7 cellular contexts compared by ENCODE assay signal in genomic region chr11:110376711-110377324, GRCh38. TPM values are rescaled to one million over a fixed set of nuclear protein-coding genes. Genes with fewer than 3 reads are reported as not detected.
DNase-seq lines count a peak whose midpoint lies in the region; TF ChIP-seq lines count a peak whose summit lies in the region.

No MANE protein-coding gene starts in this region.

- no peaks in the 10 kb centered on the region for H3K9me3 Mint-ChIP-seq in T-helper 2 cell treated with Interferon-gamma antibody and Interleukin-4, amounts not matched to agents 5 μg/mL and 100 μg/mL, for 36 hours
- peaks cover 3% of the 10 kb centered on the region for H3K9me3 Mint-ChIP-seq in mesothelial cell of epicardium

- CTCF ChIA-PET in HEK293 (lab: Yijun Ruan, JAX) = interaction anchor here (0.6 to 2.0 kb wide), 21 partner anchors 9 to 434 kb away, joined by 3 to 29 read pairs (median 4); no protein-coding TSS in a partner anchor

- H3K27me3 ChIP-seq in uterus = no peaks in the 10 kb centered on the region

- no peak overlapping the region for H3K27ac Mint-ChIP-seq in T-helper 2 cell treated with Interferon-gamma antibody and Interleukin-4, amounts not matched to agents 5 μg/mL and 100 μg/mL, for 36 hours
- H3K27ac Mint-ChIP-seq in mesothelial cell of epicardium = peak overlapping the region; percentile 79

- H3K27me3 Mint-ChIP-seq in T-helper 2 cell treated with Interferon-gamma antibody and Interleukin-4, amounts not matched to agents 5 μg/mL and 100 μg/mL, for 36 hours (ENCODE audit: low read depth) = no peaks in the 10 kb centered on the region
- no peaks in the 10 kb centered on the region for H3K27me3 Mint-ChIP-seq in mesothelial cell of epicardium (ENCODE audit: low read depth)

- no peak for TF ChIP-seq POLR2A in uterus (IDR thresholded peaks at IDR 0.05)

- DNase-seq in ELR (ENCODE audit: low read depth) = peak; percentile 87
- DNase-seq in NCI-H187 treated with DMSO at 0.1 percent for 48 hours (lab: John Stamatoyannopoulos, UW) = peak; percentile 55
- peak; percentile 18 for DNase-seq in T-helper 2 cell treated with Interferon-gamma antibody and Interleukin-4, amounts not matched to agents 5 μg/mL and 100 μg/mL, for 36 hours (ENCODE audit: low spot score)
- DNase-seq in epidermal melanocyte (ENCODE audit: insufficient read length, low spot score) = peak; percentile 89
- peak; percentile 58 to 78 for DNase-seq in mesothelial cell of epicardium (ENCODE audit: low spot score in 2 of 2, unreplicated experiment in 2 of 2)
- peak; percentile 64 to 79 for DNase-seq in uterus

- no peaks in the 10 kb centered on the region for H3K36me3 ChIP-seq in HEK293 (ENCODE audit: control insufficient read depth in 2 of 2, insufficient read depth in 1 of 2, low read length in 2 of 2)
- no peaks in the 10 kb centered on the region for H3K36me3 ChIP-seq in uterus

- TF ChIP-seq CTCF in HEK293 (tag by site-specific recombination; IDR thresholded peaks at IDR 0.05) (peak; percentile 37; the same call in 1 of the 2 replicates), mesothelial cell of epicardium (IDR thresholded peaks at IDR 0.05; ENCODE audit: unreplicated experiment) (peak; percentile 61), uterus (IDR thresholded peaks at IDR 0.05) (peak; percentile 65 to 85 (median 72))

- H3K27ac ChIP-seq in HEK293 (ENCODE audit: extremely low read depth, low read depth, low read length) = 0 out of 2 replicates have a peak overlapping the region, but pooled peaks have one; percentile 10
- H3K27ac ChIP-seq in uterus = peak overlapping the region in 1 of 2 donors; percentile 15

- H3K4me3 ChIP-seq in HEK293 (ENCODE audit: low read depth, low read length) (no peak overlapping the region), uterus (no peak overlapping the region)

- POLR2A ChIA-PET in HEK293 (lab: Yijun Ruan, JAX) = interaction anchor here (0.5 to 0.6 kb wide), 2 partner anchors 66 to 70 kb away, joined by 3 to 7 read pairs; no protein-coding TSS in a partner anchor

- H3K4me1 Mint-ChIP-seq in T-helper 2 cell treated with Interferon-gamma antibody and Interleukin-4, amounts not matched to agents 5 μg/mL and 100 μg/mL, for 36 hours (ENCODE audit: low read depth) = peaks cover 17% of the 10 kb centered on the region
- H3K4me1 Mint-ChIP-seq in mesothelial cell of epicardium = peaks cover 22% of the 10 kb centered on the region

- H3K4me1 ChIP-seq in HEK293 (ENCODE audit: control insufficient read depth, insufficient read depth, low read length) = no peaks in the 10 kb centered on the region
- H3K4me1 ChIP-seq in uterus = no peaks in the 10 kb centered on the region

- H3K36me3 Mint-ChIP-seq in T-helper 2 cell treated with Interferon-gamma antibody and Interleukin-4, amounts not matched to agents 5 μg/mL and 100 μg/mL, for 36 hours (ENCODE audit: low read depth) = no peaks in the 10 kb centered on the region
- no peaks in the 10 kb centered on the region for H3K36me3 Mint-ChIP-seq in mesothelial cell of epicardium

- intact Hi-C loops in uterus (cut with DNase I; ENCODE audit: low total_unique reads) = loop anchor here (5.0 kb wide), 1 partner anchor 180 kb away; no protein-coding TSS in a partner anchor

- H3K9me3 ChIP-seq in HEK293 (ENCODE audit: control insufficient read depth, insufficient read depth, low read depth, low read length) (no peaks in the 10 kb centered on the region), uterus (no peaks in the 10 kb centered on the region)

- no peak overlapping the region for H3K4me3 Mint-ChIP-seq in T-helper 2 cell treated with Interferon-gamma antibody and Interleukin-4, amounts not matched to agents 5 μg/mL and 100 μg/mL, for 36 hours
- no peak overlapping the region for H3K4me3 Mint-ChIP-seq in mesothelial cell of epicardium

TF ChIP-seq in HEK293, 187 proteins besides CTCF, POLR2A, EP300 and RAD21:
- TF ChIP-seq ZSCAN30 (tag by site-specific recombination; IDR thresholded peaks at IDR 0.05) = peak; percentile 42; the same call in 1 of the 2 replicates
- 0 out of 2 replicates have a peak, but pooled peaks have one; percentile 8 for TF ChIP-seq ZNF600 (tag by site-specific recombination; IDR thresholded peaks at IDR 0.05)
- TF ChIP-seq ZBTB17 (tag by site-specific recombination; IDR thresholded peaks at IDR 0.05) = peak; percentile 27; the same call in 1 of the 2 replicates
- peak; percentile 44; the same call in 1 of the 2 replicates for TF ChIP-seq IKZF3 (tag by site-specific recombination; IDR thresholded peaks at IDR 0.05)
- TF ChIP-seq TRIM28 (IDR thresholded peaks at IDR 0.05; ENCODE audit: borderline replicate concordance, low read length) = peak; percentile 88
- TF ChIP-seq ZNF274 (IDR thresholded peaks at IDR 0.05; ENCODE audit: low read length) = no peak
- TF ChIP-seq ZNF274 (tag by site-specific recombination; IDR thresholded peaks at IDR 0.05; ENCODE audit: borderline replicate concordance) = no peak
- peak; percentile 17; the same call in 1 of the 2 replicates for TF ChIP-seq SP2 (tag by site-specific recombination; IDR thresholded peaks at IDR 0.05)
- peak; percentile 38; the same call in 1 of the 2 replicates for TF ChIP-seq ZNF394 (tag by site-specific recombination; IDR thresholded peaks at IDR 0.05; ENCODE audit: borderline replicate concordance)
- peak; percentile 77 for TF ChIP-seq PRDM10 (tag by site-specific recombination; IDR thresholded peaks at IDR 0.05)
- TF ChIP-seq ZFP3 (tag by site-specific recombination; IDR thresholded peaks at IDR 0.05; ENCODE audit: low read depth) = no peak
- peak; percentile 73; the same call in 1 of the 2 replicates for TF ChIP-seq ZNF660 (tag by site-specific recombination; IDR thresholded peaks at IDR 0.05)
- 0 out of 2 replicates have a peak, but pooled peaks have one; percentile 38 for TF ChIP-seq ZNF501 (tag by site-specific recombination; IDR thresholded peaks at IDR 0.05)
- no peak for TF ChIP-seq ZFP41 (tag by site-specific recombination; IDR thresholded peaks at IDR 0.05; ENCODE audit: borderline replicate concordance)
- 0 out of 2 replicates have a peak, but pooled peaks have one; percentile 27 for TF ChIP-seq ZEB2 (tag by site-specific recombination; IDR thresholded peaks at IDR 0.05)
- 0 out of 2 replicates have a peak, but pooled peaks have one; percentile 26 for TF ChIP-seq ZBTB8A (tag by site-specific recombination; IDR thresholded peaks at IDR 0.05)
- peak; percentile 91 for TF ChIP-seq ZNF654 (tag by site-specific recombination; IDR thresholded peaks at IDR 0.05; ENCODE audit: low read depth)
- TF ChIP-seq, protein P1, sequence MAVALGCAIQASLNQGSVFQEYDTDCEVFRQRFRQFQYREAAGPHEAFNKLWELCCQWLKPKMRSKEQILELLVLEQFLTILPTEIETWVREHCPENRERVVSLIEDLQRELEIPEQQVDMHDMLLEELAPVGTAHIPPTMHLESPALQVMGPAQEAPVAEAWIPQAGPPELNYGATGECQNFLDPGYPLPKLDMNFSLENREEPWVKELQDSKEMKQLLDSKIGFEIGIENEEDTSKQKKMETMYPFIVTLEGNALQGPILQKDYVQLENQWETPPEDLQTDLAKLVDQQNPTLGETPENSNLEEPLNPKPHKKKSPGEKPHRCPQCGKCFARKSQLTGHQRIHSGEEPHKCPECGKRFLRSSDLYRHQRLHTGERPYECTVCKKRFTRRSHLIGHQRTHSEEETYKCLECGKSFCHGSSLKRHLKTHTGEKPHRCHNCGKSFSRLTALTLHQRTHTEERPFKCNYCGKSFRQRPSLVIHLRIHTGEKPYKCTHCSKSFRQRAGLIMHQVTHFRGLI (tag by site-specific recombination; IDR thresholded peaks at IDR 0.05) = no peak; the same call in 1 of the 2 replicates
- TF ChIP-seq ZNF335 (tag by site-specific recombination; conservative IDR thresholded peaks at IDR 0.05) = 0 out of 2 replicates have a peak, but pooled peaks have one; percentile 24

RNA-seq across cellular contexts. Expression of gene FDX1, which starts 52.9 kb away (rescaled TPM):
- total RNA-seq in mesothelial cell of epicardium = 9.7 to 11.3 TPM (median 10.3 TPM) in 3 replicates
- total RNA-seq in uterus = 10 to 100 TPM in 3 of 4 donors, under 1 TPM in 1; 0.77 to 26.5 (median 15.4) TPM

Comparison
In these comparisons a context has a peak if more than half of its experiments do, and no peak if none do; other contexts are left out.
1. DNase-seq: peak in every context shown above with its lines; median percentile 89 in epidermal melanocyte; 87 in ELR; 72 in uterus; 68 in mesothelial cell of epicardium; 55 in NCI-H187 treated with DMSO at 0.1 percent for 48 hours; 18 in T-helper 2 cell treated with Interferon-gamma antibody and Interleukin-4, amounts not matched to agents 5 μg/mL and 100 μg/mL, for 36 hours.